Comparison of ENCODE assay signal across 10 cellular contexts in the genomic region with DNA sequence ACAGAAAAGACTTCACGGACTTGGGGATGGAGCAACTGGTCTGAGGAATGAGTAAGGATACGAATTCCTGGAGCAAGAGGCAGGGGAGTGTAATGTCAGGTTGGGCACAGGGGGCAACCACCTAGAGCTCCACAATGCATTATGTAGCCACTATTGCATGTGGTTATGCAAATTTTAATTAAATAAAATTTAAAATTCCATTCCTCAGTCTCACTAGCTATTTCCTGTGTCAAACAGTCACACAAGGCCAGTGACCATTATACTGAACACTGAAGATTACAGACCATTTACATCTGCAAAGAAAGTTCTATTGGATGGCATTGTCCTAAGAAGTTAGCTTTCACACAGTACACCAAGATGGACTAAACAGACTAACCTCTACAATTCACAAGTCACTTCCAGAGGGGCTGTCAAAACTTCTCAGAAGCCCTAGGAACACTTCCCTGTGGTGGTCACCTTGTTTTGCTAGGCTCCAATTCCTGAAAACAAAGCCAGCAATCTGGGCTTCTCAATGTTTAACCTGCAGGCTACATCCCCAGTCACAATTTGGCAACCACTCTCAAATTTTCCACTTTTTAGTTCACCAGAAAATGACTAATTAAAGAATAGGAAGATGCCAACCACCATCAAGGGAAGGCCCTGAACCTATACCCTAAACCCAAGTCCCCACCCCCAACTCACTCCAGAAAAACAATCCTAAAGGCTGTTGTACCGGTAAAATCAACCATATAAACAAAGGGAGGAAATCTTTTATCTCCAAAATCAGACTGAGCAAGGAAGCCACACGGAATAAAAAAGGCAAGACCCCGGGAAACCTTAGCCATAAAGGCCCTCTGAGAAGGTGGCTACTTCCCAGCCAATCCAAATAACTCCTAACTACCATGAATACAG. TPM values are rescaled to one million over a fixed set of nuclear protein-coding genes. Genes with fewer than 3 reads are reported as not detected.
DNase-seq lines count a peak whose midpoint lies in the region; ATAC-seq, FAIRE-seq and TF ChIP-seq lines count a peak whose summit lies in the region.
"Had no signal": no experiment of that assay in that cellular context is flagged by ENCODE, and none has a peak within 500 bp of the region (broad histone marks: within the 10 kb centered on the region; RNA-seq: fewer than 3 reads in every experiment).

No MANE protein-coding gene starts in this region.

- H3K9me3 Mint-ChIP-seq in CD8-positive, alpha-beta T cell, result no peaks in the 10 kb centered on the region
- no peaks in the 10 kb centered on the region for H3K9me3 Mint-ChIP-seq in astrocyte (ENCODE audit: unreplicated experiment)

- no peaks in the 10 kb centered on the region for H3K4me1 ChIP-seq in CD8-positive, alpha-beta T cell (ENCODE audit: insufficient read depth, low read length)
- H3K4me1 ChIP-seq in astrocyte (ENCODE audit: insufficient read depth, low read length) (peaks cover 16% of the 10 kb centered on the region), aorta (ENCODE audit: control insufficient read depth in 1 of 2, insufficient read depth in 2 of 2, low read length in 2 of 2) (no peaks in the 10 kb centered on the region), vagina (no peaks in the 10 kb centered on the region)

- H3K4me1 Mint-ChIP-seq in CD8-positive, alpha-beta T cell (ENCODE audit: low read depth), result peaks cover 6% of the 10 kb centered on the region
- peaks cover 10% of the 10 kb centered on the region for H3K4me1 Mint-ChIP-seq in astrocyte (ENCODE audit: low read depth, unreplicated experiment)

- H3K27ac ChIP-seq in CD8-positive, alpha-beta T cell (ENCODE audit: low read depth, low read length), result no peak overlapping the region
- peak overlapping the region; percentile 50 for H3K27ac ChIP-seq in astrocyte (ENCODE audit: low read depth, low read length)
- H3K27ac ChIP-seq in aorta (ENCODE audit: low read depth in 1 of 2, low read length in 2 of 2), result no peak overlapping the region
- no peak overlapping the region for H3K27ac ChIP-seq in vagina

- H3K27ac Mint-ChIP-seq in CD8-positive, alpha-beta T cell, result peak overlapping the region; percentile 55
- no peak overlapping the region for H3K27ac Mint-ChIP-seq in astrocyte (ENCODE audit: unreplicated experiment)

- H2AFZ ChIP-seq in astrocyte (ENCODE audit: low read depth, low read length), result no peak overlapping the region

- H3K9ac ChIP-seq in astrocyte (ENCODE audit: low read length), result peak overlapping the region; percentile 49

- no peak for FAIRE-seq in astrocyte (lab: Jason Lieb, UNC)

- H3K36me3 Mint-ChIP-seq in CD8-positive, alpha-beta T cell, result peaks cover 46% of the 10 kb centered on the region
- H3K36me3 Mint-ChIP-seq in astrocyte (ENCODE audit: low read depth, unreplicated experiment), result peaks cover 16% of the 10 kb centered on the region

- no peaks in the 10 kb centered on the region for H3K79me2 ChIP-seq in astrocyte (ENCODE audit: insufficient read depth, low read length)

- H4K20me1 ChIP-seq in astrocyte (ENCODE audit: insufficient read depth, low read length), result no peaks in the 10 kb centered on the region

- TF ChIP-seq CTCF in CD8-positive, alpha-beta T cell (IDR thresholded peaks at IDR 0.05), result no peak
- TF ChIP-seq CTCF in astrocyte (IDR thresholded peaks at IDR 0.05; ENCODE audit: insufficient read depth, low read depth, low read length), result no peak
- TF ChIP-seq CTCF in vagina (IDR thresholded peaks at IDR 0.05), result no peak

- peaks cover 15% of the 10 kb centered on the region for H3K36me3 ChIP-seq in CD8-positive, alpha-beta T cell (ENCODE audit: insufficient read depth, low read length)
- H3K36me3 ChIP-seq in astrocyte (ENCODE audit: insufficient read depth, low read length) (peaks cover 21% of the 10 kb centered on the region), aorta (ENCODE audit: control insufficient read depth in 1 of 2, insufficient read depth in 2 of 2, low read length in 1 of 2) (peaks cover 7 to 9% of the 10 kb centered on the region in 2 donors), vagina (peaks cover 0 to 26% of the 10 kb centered on the region in 2 donors)

- WGBS in aorta, 2 donors, result 51 to 54% methylated on average over 5 of the region's 5 CpGs

- H3K4me3 ChIP-seq in CD8-positive, alpha-beta T cell (ENCODE audit: low read depth, low read length), result no peak overlapping the region
- H3K4me3 ChIP-seq in astrocyte (ENCODE audit: insufficient read depth, low read depth, low read length), result no peak overlapping the region
- H3K4me3 ChIP-seq in aorta (ENCODE audit: low read length in 2 of 2), result no peak overlapping the region
- no peak overlapping the region for H3K4me3 ChIP-seq in vagina

- no peaks in the 10 kb centered on the region for H3K27me3 Mint-ChIP-seq in CD8-positive, alpha-beta T cell (ENCODE audit: low read depth)
- H3K27me3 Mint-ChIP-seq in astrocyte (ENCODE audit: low read depth, unreplicated experiment), result no peaks in the 10 kb centered on the region

- H3K27me3 ChIP-seq in CD8-positive, alpha-beta T cell (ENCODE audit: insufficient read depth, low read length), result no peaks in the 10 kb centered on the region
- no peaks in the 10 kb centered on the region for H3K27me3 ChIP-seq in astrocyte (ENCODE audit: insufficient read depth, low read length)
- no peaks in the 10 kb centered on the region for H3K27me3 ChIP-seq in aorta (ENCODE audit: control insufficient read depth in 1 of 2, insufficient read depth in 2 of 2, low read length in 1 of 2)
- no peaks in the 10 kb centered on the region for H3K27me3 ChIP-seq in vagina

- TF ChIP-seq POLR2A in vagina (IDR thresholded peaks at IDR 0.05), result no peak

- ATAC-seq in CD8-positive, alpha-beta T cell, result no peak
- ATAC-seq in sciatic nerve (no peak), aorta (ENCODE audit: low FRiP score) (no peak)

- intact Hi-C loops in CD8-positive, alpha-beta T cell (cut with DNase I, micrococcal nuclease), result no loop called here
- intact Hi-C loops in sciatic nerve (cut with DNase I), result no loop called here
- intact Hi-C loops in aorta (cut with DNase I), result no loop called here
- intact Hi-C loops in vagina (cut with DNase I), result no loop called here

- no peak overlapping the region for H3K4me3 Mint-ChIP-seq in CD8-positive, alpha-beta T cell
- no peak overlapping the region for H3K4me3 Mint-ChIP-seq in astrocyte (ENCODE audit: unreplicated experiment)

- no peaks in the 10 kb centered on the region for H3K9me3 ChIP-seq in CD8-positive, alpha-beta T cell (ENCODE audit: low read length)
- H3K9me3 ChIP-seq in astrocyte (ENCODE audit: insufficient read depth, low read depth, low read length) (no peaks in the 10 kb centered on the region), aorta (ENCODE audit: control insufficient read depth, low read length) (no peaks in the 10 kb centered on the region), vagina (no peaks in the 10 kb centered on the region)

- H3K4me2 ChIP-seq in astrocyte (ENCODE audit: low read length), result peak overlapping the region; percentile 45

- POLR2A ChIA-PET in CD8-positive, alpha-beta T cell (lab: Charles Lee), result no interaction called here

- CTCF ChIA-PET in CD8-positive, alpha-beta T cell (lab: Charles Lee), result interaction anchor here (1.0 kb wide), 1 partner anchor 70 kb away, joined by 4 read pairs; no protein-coding TSS in a partner anchor

- no peak for DNase-seq in CD8-positive, alpha-beta T cell
- DNase-seq in HS-5 (ENCODE audit: low read depth) (peak; percentile 84), astrocyte (ENCODE audit: low read depth) (peak; percentile 59), lung microvascular endothelial cell (ENCODE audit: low read depth in 2 of 2) (peak; percentile 47), sciatic nerve (ENCODE audit: low spot score) (no peak), LoVo (ENCODE audit: low spot score) (no peak), aorta (no peak), vagina (ENCODE audit: extremely low spot score in 2 of 2) (no peak)
- DNase-seq: stimulated activated CD4-positive, alpha-beta T cell treated with anti-CD3 and anti-CD28 coated beads, Interleukin-12 subunit alpha, Interleukin-12 subunit beta, amount 100 ng/mL, for 4 hours had no signal

RNA-seq across cellular contexts. Expression of a gene that starts 34.2 kb away (rescaled TPM):
- total RNA-seq in CD8-positive, alpha-beta T cell, result under 1 TPM; 0.22 to 0.33 TPM
- not detected in 2 replicates for total RNA-seq in astrocyte
- not detected in 2 replicates for total RNA-seq in lung microvascular endothelial cell
- 0.94 TPM for total RNA-seq in sciatic nerve
- total RNA-seq in aorta, result 1 to 10 TPM in 1 of 2 donors, under 1 TPM in 1; 0.51 to 1.1 TPM
- polyA plus RNA-seq in aorta, result under 1 TPM in 1 of 2 donors, not detected in 1; 0.31 TPM
- total RNA-seq in vagina, result not detected
- total RNA-seq: NCI-H460 had no signal

RNA-seq across cellular contexts. Expression of a gene that starts 35.3 kb away (rescaled TPM):
- total RNA-seq in CD8-positive, alpha-beta T cell, result 10 to 100 TPM; 25.5 to 26.7 TPM
- total RNA-seq in astrocyte (38.7 and 38.9 TPM in 2 replicates), lung microvascular endothelial cell (21.0 and 27.5 TPM in 2 replicates), sciatic nerve (30.2 TPM), aorta (10 to 100 TPM; 37.5 to 39.0 TPM), vagina (28.7 TPM)
- 10 to 100 TPM; 63.1 to 66.9 TPM for polyA plus RNA-seq in aorta

RNA-seq across cellular contexts. Expression of a gene that starts 54.2 kb away (rescaled TPM):
- under 1 TPM; 0.30 to 0.36 TPM for total RNA-seq in CD8-positive, alpha-beta T cell
- total RNA-seq in astrocyte, result 5.0 and 5.6 TPM in 2 replicates
- 0.60 and 1.3 TPM in 2 replicates for total RNA-seq in lung microvascular endothelial cell
- total RNA-seq in sciatic nerve, result 2.1 TPM
- 1 to 10 TPM in 1 of 2 donors, under 1 TPM in 1; 0.71 to 1.9 TPM for total RNA-seq in aorta
- polyA plus RNA-seq in aorta, result under 1 TPM; 0.25 to 0.79 TPM
- total RNA-seq in vagina, result 1.2 TPM

Comparison
In these comparisons a context has a peak if more than half of its experiments do, and no peak if none do; other contexts are left out.
1. DNase-seq: peak in HS-5 (single experiment), astrocyte (single experiment) and lung microvascular endothelial cell (2 of 2); none in CD8-positive, alpha-beta T cell (0 of 7), sciatic nerve (single experiment), LoVo (single experiment), aorta (0 of 2) and vagina (0 of 2).